Comparison of ENCODE assay signal across 8 cellular contexts in the genomic region with DNA sequence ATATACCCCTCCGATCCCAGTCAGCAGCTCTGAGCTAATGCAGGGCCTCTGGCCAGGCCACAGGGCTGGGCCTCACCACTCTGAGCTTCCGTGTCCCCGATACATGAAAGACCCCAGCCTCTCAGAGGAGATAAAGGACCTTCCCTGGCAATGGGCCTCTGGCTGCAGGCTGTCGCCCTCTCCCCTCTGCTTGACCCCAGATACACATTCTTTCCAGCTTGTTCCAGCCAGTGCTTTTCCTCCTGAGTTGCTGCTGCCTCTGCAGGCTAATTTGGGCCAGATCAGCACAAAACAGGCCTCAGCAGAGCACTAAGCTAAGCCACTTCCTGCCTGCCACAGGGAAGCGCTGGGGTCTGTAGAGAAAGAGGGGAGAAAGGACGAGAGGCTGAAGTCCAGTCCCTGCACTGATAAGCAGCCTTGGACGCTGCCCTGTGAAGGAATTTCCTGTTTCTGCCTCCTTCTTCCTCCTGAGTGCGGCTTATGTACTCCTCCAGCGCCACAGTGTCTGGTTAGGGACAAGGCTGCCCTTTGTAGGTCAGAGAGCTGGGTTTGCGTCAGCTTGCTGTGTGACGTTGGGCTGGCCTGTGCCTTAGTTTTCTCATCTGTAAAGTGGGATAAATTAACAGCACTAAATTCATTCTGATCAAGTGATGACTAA.
DNase-seq lines count a peak whose midpoint lies in the region; ATAC-seq, FAIRE-seq and TF ChIP-seq lines count a peak whose summit lies in the region.

No MANE protein-coding gene starts in this region.

- H3K4me1 ChIP-seq in HepG2 (ENCODE audit: insufficient read depth, low read length): peaks cover 85% of the 10 kb centered on the region
- peaks cover 46 to 77% of the 10 kb centered on the region in 2 donors for H3K4me1 ChIP-seq in thoracic aorta (ENCODE audit: control insufficient read depth in 1 of 2, low read depth in 2 of 2)

- H3K4me1 Mint-ChIP-seq in chondrocyte (ENCODE audit: low read depth): peaks cover 86% of the 10 kb centered on the region

- no peaks in the 10 kb centered on the region for H3K36me3 Mint-ChIP-seq in chondrocyte (ENCODE audit: low read depth)

- H3K4me2 ChIP-seq in HepG2 (ENCODE audit: low read depth, low read length): peak overlapping the region; percentile 79

- no peak; the same call in 1 of the 2 replicates for TF ChIP-seq RAD21 in HepG2 (CRISPR knock-in tag; IDR thresholded peaks at IDR 0.05)

- no peak overlapping the region for H2AFZ ChIP-seq in HepG2 (ENCODE audit: low read length)

- TF ChIP-seq CTCF in chondrocyte (IDR thresholded peaks at IDR 0.05) (peak; percentile 30), HepG2 (CRISPR knock-in tag; IDR thresholded peaks at IDR 0.05) (peak; percentile 54), thoracic aorta (IDR thresholded peaks at IDR 0.05) (no peak)

- H3K4me3 Mint-ChIP-seq in chondrocyte (ENCODE audit: unreplicated experiment): no peak overlapping the region

- WGBS in HepG2 (ENCODE audit: low lambda C conversion rate): 2% methylated on average over 7 of the region's 11 CpGs

- H3K27me3 ChIP-seq in HepG2 (ENCODE audit: control insufficient read depth in 1 of 2, insufficient read depth in 2 of 2, low read length in 2 of 2): no peaks in the 10 kb centered on the region
- no peaks in the 10 kb centered on the region for H3K27me3 ChIP-seq in thoracic aorta (replicated peaks; ENCODE audit: insufficient read depth)

- no peaks in the 10 kb centered on the region for H3K36me3 ChIP-seq in HepG2 (replicated peaks in 1 of 2; ENCODE audit: control insufficient read depth in 1 of 2, insufficient read depth in 2 of 2, low read length in 2 of 2)
- no peaks in the 10 kb centered on the region for H3K36me3 ChIP-seq in thoracic aorta

- intact Hi-C loops in HepG2 (cut with micrococcal nuclease; ENCODE audit: unreplicated experiment): loop anchor here (2.0 kb wide), 1 partner anchor 35 kb away; no protein-coding TSS in a partner anchor

- no peaks in the 10 kb centered on the region for H4K20me1 ChIP-seq in HepG2 (ENCODE audit: insufficient read depth, low read length)

- BruUV-seq in HepG2 (replicated peaks; lab: Mats Ljungman, UMichigan): TSS peak; percentile 73

- CTCF ChIA-PET in HepG2 (lab: Yijun Ruan, JAX; ENCODE audit: low intra/inter-chr PET ratio, low total read pairs): no interaction called here

- H3K9me3 ChIP-seq in HepG2 (ENCODE audit: low read length) (no peaks in the 10 kb centered on the region), thoracic aorta (no peaks in the 10 kb centered on the region)

- peak overlapping the region; percentile 94 for H3K27ac Mint-ChIP-seq in chondrocyte (ENCODE audit: unreplicated experiment)

- TF ChIP-seq POLR2A in HepG2 (IDR thresholded peaks at IDR 0.05; ENCODE audit: insufficient read depth in 1 of 2, low read depth in 2 of 2, low read length in 2 of 2): peak; percentile 56 to 57

- H3K27me3 Mint-ChIP-seq in chondrocyte (ENCODE audit: low read depth): no peaks in the 10 kb centered on the region

- peak; percentile 83 for ATAC-seq in HepG2
- peak; percentile 11 for ATAC-seq in thoracic aorta (ENCODE audit: insufficient number of reproducible peaks, low FRiP score, low read depth)
- no peak for ATAC-seq in HG03039 (IDR thresholded peaks at IDR 0.05; ENCODE audit: unreplicated experiment)

- H3K9me3 Mint-ChIP-seq in chondrocyte (ENCODE audit: low read depth): no peaks in the 10 kb centered on the region

- TF ChIP-seq EP300 in HepG2 (IDR thresholded peaks at IDR 0.05; ENCODE audit: low read depth in 2 of 2, low read length in 2 of 2) (peak; percentile 77 to 93; a peak in 3 of 4 replicates), HepG2 (CRISPR knock-in tag; IDR thresholded peaks at IDR 0.05; ENCODE audit: borderline replicate concordance) (peak; percentile 97)

- DNase-seq in KBM-7: peak; percentile 65
- DNase-seq in chondrocyte (ENCODE audit: low spot score): no peak
- DNase-seq in HepG2 (ENCODE audit: low spot score): peak; percentile 98
- no peak for DNase-seq in thoracic aorta (ENCODE audit: low spot score)
- no peak for DNase-seq in T-helper 9 cell
- DNase-seq in T-helper 1 cell: no peak
- no peak for DNase-seq in NK-92 (lab: John Stamatoyannopoulos, UW; ENCODE audit: unreplicated experiment)

- no peaks in the 10 kb centered on the region for H3K79me2 ChIP-seq in HepG2 (ENCODE audit: insufficient read depth, low read length)

- POLR2A ChIA-PET in HepG2 (lab: Yijun Ruan, JAX): interaction anchor here (0.7 to 2.6 kb wide), 11 partner anchors 9 to 508 kb away, joined by 3 to 19 read pairs (median 4); a partner anchor contains a TSS

- peak overlapping the region; percentile 93 for H3K27ac ChIP-seq in HepG2 (ENCODE audit: extremely low read length, insufficient read depth, low read length)
- H3K27ac ChIP-seq in thoracic aorta: peak overlapping the region; percentile 88 to 93

- peak overlapping the region; percentile 78 for H3K9ac ChIP-seq in HepG2 (ENCODE audit: insufficient read depth, low read depth, low read length)

- H3K4me3 ChIP-seq in HepG2 (replicated peaks in 1 of 3; ENCODE audit: insufficient read depth in 1 of 3, low read depth in 2 of 3, low read length in 3 of 3) (peak overlapping the region; percentile 25 to 62 (median 33); a peak in 5 of 6 replicates), thoracic aorta (no peak overlapping the region)

- peak; percentile 87 for FAIRE-seq in HepG2 (lab: Jason Lieb, UNC)

- in situ Hi-C loops in KBM-7 (cut with MboI; ENCODE audit: low pct_unique_long_range_greater_than_20kb, low sequenced_read_pairs): no loop called here
- in situ Hi-C loops in HepG2 (cut with HindIII; ENCODE audit: extremely low pct_ligation_motif_present, low pct_unique_long_range_greater_than_20kb): loop anchor here (5.0 kb wide), 1 partner anchor 100 kb away; a partner anchor contains a TSS

TF ChIP-seq in HepG2, 621 proteins besides CTCF, POLR2A, EP300 and RAD21 (continues in another document):
- TF ChIP-seq, protein P1, sequence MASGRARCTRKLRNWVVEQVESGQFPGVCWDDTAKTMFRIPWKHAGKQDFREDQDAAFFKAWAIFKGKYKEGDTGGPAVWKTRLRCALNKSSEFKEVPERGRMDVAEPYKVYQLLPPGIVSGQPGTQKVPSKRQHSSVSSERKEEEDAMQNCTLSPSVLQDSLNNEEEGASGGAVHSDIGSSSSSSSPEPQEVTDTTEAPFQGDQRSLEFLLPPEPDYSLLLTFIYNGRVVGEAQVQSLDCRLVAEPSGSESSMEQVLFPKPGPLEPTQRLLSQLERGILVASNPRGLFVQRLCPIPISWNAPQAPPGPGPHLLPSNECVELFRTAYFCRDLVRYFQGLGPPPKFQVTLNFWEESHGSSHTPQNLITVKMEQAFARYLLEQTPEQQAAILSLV (CRISPR knock-in tag; IDR thresholded peaks at IDR 0.05; ENCODE audit: borderline replicate concordance): no peak
- TF ChIP-seq, protein P2, sequence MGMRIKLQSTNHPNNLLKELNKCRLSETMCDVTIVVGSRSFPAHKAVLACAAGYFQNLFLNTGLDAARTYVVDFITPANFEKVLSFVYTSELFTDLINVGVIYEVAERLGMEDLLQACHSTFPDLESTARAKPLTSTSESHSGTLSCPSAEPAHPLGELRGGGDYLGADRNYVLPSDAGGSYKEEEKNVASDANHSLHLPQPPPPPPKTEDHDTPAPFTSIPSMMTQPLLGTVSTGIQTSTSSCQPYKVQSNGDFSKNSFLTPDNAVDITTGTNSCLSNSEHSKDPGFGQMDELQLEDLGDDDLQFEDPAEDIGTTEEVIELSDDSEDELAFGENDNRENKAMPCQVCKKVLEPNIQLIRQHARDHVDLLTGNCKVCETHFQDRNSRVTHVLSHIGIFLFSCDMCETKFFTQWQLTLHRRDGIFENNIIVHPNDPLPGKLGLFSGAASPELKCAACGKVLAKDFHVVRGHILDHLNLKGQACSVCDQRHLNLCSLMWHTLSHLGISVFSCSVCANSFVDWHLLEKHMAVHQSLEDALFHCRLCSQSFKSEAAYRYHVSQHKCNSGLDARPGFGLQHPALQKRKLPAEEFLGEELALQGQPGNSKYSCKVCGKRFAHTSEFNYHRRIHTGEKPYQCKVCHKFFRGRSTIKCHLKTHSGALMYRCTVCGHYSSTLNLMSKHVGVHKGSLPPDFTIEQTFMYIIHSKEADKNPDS (CRISPR knock-in tag; IDR thresholded peaks at IDR 0.05): no peak
- no peak for TF ChIP-seq SNAI1 (CRISPR knock-in tag; IDR thresholded peaks at IDR 0.05; ENCODE audit: borderline replicate concordance)
- TF ChIP-seq PHB2 (IDR thresholded peaks at IDR 0.05; ENCODE audit: partially characterized antibody): no peak
- no peak for TF ChIP-seq HNRNPH1 (optimal IDR thresholded peaks at IDR 0.05; ENCODE audit: low read depth, low read length)
- TF ChIP-seq, protein P3, sequence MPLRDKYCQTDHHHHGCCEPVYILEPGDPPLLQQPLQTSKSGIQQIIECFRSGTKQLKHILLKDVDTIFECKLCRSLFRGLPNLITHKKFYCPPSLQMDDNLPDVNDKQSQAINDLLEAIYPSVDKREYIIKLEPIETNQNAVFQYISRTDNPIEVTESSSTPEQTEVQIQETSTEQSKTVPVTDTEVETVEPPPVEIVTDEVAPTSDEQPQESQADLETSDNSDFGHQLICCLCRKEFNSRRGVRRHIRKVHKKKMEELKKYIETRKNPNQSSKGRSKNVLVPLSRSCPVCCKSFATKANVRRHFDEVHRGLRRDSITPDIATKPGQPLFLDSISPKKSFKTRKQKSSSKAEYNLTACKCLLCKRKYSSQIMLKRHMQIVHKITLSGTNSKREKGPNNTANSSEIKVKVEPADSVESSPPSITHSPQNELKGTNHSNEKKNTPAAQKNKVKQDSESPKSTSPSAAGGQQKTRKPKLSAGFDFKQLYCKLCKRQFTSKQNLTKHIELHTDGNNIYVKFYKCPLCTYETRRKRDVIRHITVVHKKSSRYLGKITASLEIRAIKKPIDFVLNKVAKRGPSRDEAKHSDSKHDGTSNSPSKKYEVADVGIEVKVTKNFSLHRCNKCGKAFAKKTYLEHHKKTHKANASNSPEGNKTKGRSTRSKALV (CRISPR knock-in tag; IDR thresholded peaks at IDR 0.05): no peak
- TF ChIP-seq ZNF615 (CRISPR knock-in tag; IDR thresholded peaks at IDR 0.05; ENCODE audit: borderline replicate concordance): no peak

Comparison
In these comparisons a context has a peak if more than half of its experiments do, and no peak if none do; other contexts are left out.
1. DNase-seq: peak in KBM-7 (single experiment) and HepG2 (single experiment); none in chondrocyte (single experiment), thoracic aorta (single experiment), T-helper 9 cell (single experiment), T-helper 1 cell (0 of 5) and NK-92 (single experiment).